2 cellular contexts compared by ENCODE assay signal in the genomic region with DNA sequence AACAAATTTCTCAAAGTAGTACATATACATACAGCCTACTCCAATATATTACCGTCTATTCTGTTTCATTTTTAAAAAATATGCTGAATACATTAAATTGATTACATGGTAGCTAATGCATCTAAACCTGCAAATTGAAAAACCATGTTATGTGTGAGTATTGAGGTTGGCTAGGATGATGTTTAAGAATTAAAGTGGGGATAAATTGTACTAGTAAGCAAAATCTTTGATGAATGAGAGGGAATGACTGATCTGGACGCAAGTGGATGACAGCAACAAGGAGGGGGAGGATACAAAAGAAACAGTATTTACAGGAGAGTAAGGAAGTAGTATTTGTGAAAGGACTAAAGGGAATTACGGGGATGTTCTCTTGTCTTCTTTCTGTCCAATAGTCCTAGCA.
TF ChIP-seq lines count a peak whose summit lies in the region.

No MANE protein-coding gene starts in this region.

TF ChIP-seq in A549, 52 proteins besides CTCF, POLR2A, EP300 and RAD21:
- peak; percentile 61 for TF ChIP-seq MAFK (IDR thresholded peaks at IDR 0.05; ENCODE audit: partially characterized antibody)
- TF ChIP-seq, protein P1, sequence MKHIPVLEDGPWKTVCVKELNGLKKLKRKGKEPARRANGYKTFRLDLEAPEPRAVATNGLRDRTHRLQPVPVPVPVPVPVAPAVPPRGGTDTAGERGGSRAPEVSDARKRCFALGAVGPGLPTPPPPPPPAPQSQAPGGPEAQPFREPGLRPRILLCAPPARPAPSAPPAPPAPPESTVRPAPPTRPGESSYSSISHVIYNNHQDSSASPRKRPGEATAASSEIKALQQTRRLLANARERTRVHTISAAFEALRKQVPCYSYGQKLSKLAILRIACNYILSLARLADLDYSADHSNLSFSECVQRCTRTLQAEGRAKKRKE (CRISPR knock-in tag; IDR thresholded peaks at IDR 0.05; ENCODE audit: low read depth): no peak

TF ChIP-seq in K562, 482 proteins besides CTCF, POLR2A, EP300 and RAD21:
- peak; percentile 27; the same call in 1 of the 2 replicates for TF ChIP-seq C11orf30 (IDR thresholded peaks at IDR 0.05; ENCODE audit: low read depth)
- no peak for TF ChIP-seq SMARCB1 (IDR thresholded peaks at IDR 0.05; ENCODE audit: insufficient read length, low read depth)
- TF ChIP-seq ZNF316 (IDR thresholded peaks at IDR 0.05): peak; percentile 70
